In the genomic region with DNA sequence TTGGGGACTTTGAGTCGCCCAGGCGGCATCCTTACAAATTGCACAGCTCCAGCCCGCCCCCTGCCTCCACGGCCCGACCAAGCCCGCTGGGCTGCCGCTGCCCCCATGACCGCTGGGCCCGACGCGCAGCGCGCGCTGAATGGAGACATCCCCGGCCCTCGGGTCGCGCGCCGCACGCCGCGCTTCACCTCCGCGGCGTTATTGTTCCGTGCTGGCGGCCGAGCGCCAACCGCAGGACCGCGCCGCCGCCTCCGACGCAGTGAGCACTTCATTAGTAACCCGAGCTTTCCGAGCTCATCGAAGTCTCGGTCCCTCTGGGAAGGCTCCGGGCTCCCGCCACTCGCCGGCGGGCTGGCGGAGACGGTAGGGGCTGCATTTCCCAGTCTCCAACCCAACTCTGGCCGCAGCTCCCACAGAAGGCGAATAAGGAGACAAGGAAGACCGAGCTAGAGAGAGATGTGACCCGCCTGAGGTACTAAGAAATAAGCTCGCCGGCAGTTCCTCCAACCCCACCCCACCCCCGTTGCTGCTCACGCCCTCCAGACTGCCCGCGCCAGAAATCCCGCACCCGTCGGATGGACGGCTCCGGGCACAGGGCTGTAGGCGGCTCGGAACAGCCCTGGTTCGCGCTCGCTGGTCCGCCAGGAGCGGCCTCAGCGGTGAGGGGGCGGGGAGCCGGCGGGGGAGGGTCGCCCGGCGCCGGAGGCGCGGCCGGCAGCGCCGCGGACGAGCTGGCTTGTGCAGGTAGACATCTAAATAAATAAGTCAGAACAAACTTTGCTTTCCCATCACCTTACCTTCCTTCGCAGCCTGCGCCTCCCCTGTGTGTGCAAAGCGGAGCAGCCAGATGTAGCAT, we compare ENCODE assay signal across 8 cellular contexts. TPM values are rescaled to one million over a fixed set of nuclear protein-coding genes. Genes with fewer than 3 reads are reported as not detected.
DNase-seq lines count a peak whose midpoint lies in the region; ATAC-seq, FAIRE-seq and TF ChIP-seq lines count a peak whose summit lies in the region.

No MANE protein-coding gene starts in this region.

- peak overlapping the region; percentile 70 for H3K4me3 Mint-ChIP-seq in central memory CD8-positive, alpha-beta T cell

- no peak for TF ChIP-seq EP300 in A549 (IDR thresholded peaks at IDR 0.05)

- H3K27ac ChIP-seq in A549 (no peak overlapping the region), layer of hippocampus (ENCODE audit: low read depth, low read length) (peak overlapping the region; percentile 38), spleen (peak overlapping the region in 7 of 8 donors; percentile 29 to 81 (median 63))

- H3K4me1 ChIP-seq in A549, result peaks cover 3% of the 10 kb centered on the region; the same call in 1 of the 3 replicates
- peaks cover 0 to 46% (median 36%) of the 10 kb centered on the region in 6 donors for H3K4me1 ChIP-seq in spleen

- no peaks in the 10 kb centered on the region for H3K36me3 ChIP-seq in spleen

- peak; percentile 27 to 31; a peak in 5 of 6 replicates for ATAC-seq in A549
- ATAC-seq in central memory CD8-positive, alpha-beta T cell (replicated peaks; ENCODE audit: extremely low read depth, poor library complexity, severe bottlenecking), result no peak
- no peak for ATAC-seq in GM18505 (IDR thresholded peaks at IDR 0.05; ENCODE audit: unreplicated experiment)

- H3K4me3 ChIP-seq in A549 (peak overlapping the region; percentile 48), spleen (peak overlapping the region; percentile 49 to 71 (median 60))

- H3K9me3 ChIP-seq in A549, result no peaks in the 10 kb centered on the region
- no peaks in the 10 kb centered on the region for H3K9me3 ChIP-seq in spleen

- TF ChIP-seq CTCF in A549 (IDR thresholded peaks at IDR 0.05) (no peak), GM13976 (IDR thresholded peaks at IDR 0.05; ENCODE audit: borderline replicate concordance, control extremely low read depth, extremely low read depth, insufficient read depth, missing control alignments) (no peak), spleen (IDR thresholded peaks at IDR 0.05 in 8 of 11, conservative IDR thresholded peaks at IDR 0.05 in 3 of 11) (peak in 1 of 11 experiments; percentile 27)

- H3K27ac Mint-ChIP-seq in central memory CD8-positive, alpha-beta T cell (ENCODE audit: low read depth), result no peak overlapping the region

- intact Hi-C loops in spleen (cut with DNase I; ENCODE audit: low total_unique reads), result no loop called here

- H3K27me3 ChIP-seq in layer of hippocampus (ENCODE audit: control insufficient read depth, insufficient read depth, low read length) (no peaks in the 10 kb centered on the region), spleen (replicated peaks in 1 of 7) (peaks cover 0 to 89% (median 52%) of the 10 kb centered on the region in 7 donors)

- no peak for FAIRE-seq in A549 (lab: Jason Lieb, UNC)

- peaks cover 36% of the 10 kb centered on the region for H3K27me3 Mint-ChIP-seq in central memory CD8-positive, alpha-beta T cell

- CTCF ChIA-PET in A549 (lab: Yijun Ruan, JAX), result no interaction called here

- POLR2A ChIA-PET in A549 (lab: Yijun Ruan, JAX), result no interaction called here

- H3K4me1 Mint-ChIP-seq in central memory CD8-positive, alpha-beta T cell, result no peaks in the 10 kb centered on the region

- WGBS in A549 (ENCODE audit: missing lambda C conversion rate), result 12% methylated on average over 8 of the region's 88 CpGs
- 2 to 3% (median 3%) methylated on average over 32 to 88 of the region's 88 CpGs for WGBS in spleen, 5 donors

- H3K9me3 Mint-ChIP-seq in central memory CD8-positive, alpha-beta T cell, result no peaks in the 10 kb centered on the region

- H3K36me3 Mint-ChIP-seq in central memory CD8-positive, alpha-beta T cell (ENCODE audit: insufficient read depth), result no peaks in the 10 kb centered on the region

- in situ Hi-C loops in GM13976 (cut with MboI; ENCODE audit: low sequenced_read_pairs, unreplicated experiment), result no loop called here

- TF ChIP-seq POLR2A in A549 (IDR thresholded peaks at IDR 0.05; ENCODE audit: low read length) (no peak), spleen (IDR thresholded peaks at IDR 0.05) (no peak), GM18505 (IDR thresholded peaks at IDR 0.05; ENCODE audit: borderline replicate concordance, extremely low read depth, insufficient read depth, insufficient read length) (no peak)

- H3K4me2 ChIP-seq in A549, result peak overlapping the region; percentile 92

- DNase-seq in A549 (ENCODE audit: low read depth in 1 of 2, low spot score in 1 of 2) (peak; percentile 1 to 4), GM13976 (ENCODE audit: low spot score) (peak; percentile 30), NCI-H510A treated with DMSO at 0.1 percent for 48 hours (lab: John Stamatoyannopoulos, UW) (peak; percentile 58), spleen (peak; percentile 78)
- no peak for DNase-seq in central memory CD8-positive, alpha-beta T cell (ENCODE audit: low spot score in 2 of 2)
- no peak for DNase-seq in activated CD4-positive, CD25-positive, alpha-beta regulatory T cell treated with anti-CD3 and anti-CD28 coated beads, Interleukin-2, amount 50 U/mL, for 72 hours

- no peak for TF ChIP-seq RAD21 in A549 (conservative IDR thresholded peaks at IDR 0.05 in 1 of 2, IDR thresholded peaks at IDR 0.05 in 1 of 2)

TF ChIP-seq in A549, 52 proteins besides CTCF, POLR2A, EP300 and RAD21:
- TF ChIP-seq HOXA7 (CRISPR knock-in tag; IDR thresholded peaks at IDR 0.05), result no peak
- TF ChIP-seq, protein P1, sequence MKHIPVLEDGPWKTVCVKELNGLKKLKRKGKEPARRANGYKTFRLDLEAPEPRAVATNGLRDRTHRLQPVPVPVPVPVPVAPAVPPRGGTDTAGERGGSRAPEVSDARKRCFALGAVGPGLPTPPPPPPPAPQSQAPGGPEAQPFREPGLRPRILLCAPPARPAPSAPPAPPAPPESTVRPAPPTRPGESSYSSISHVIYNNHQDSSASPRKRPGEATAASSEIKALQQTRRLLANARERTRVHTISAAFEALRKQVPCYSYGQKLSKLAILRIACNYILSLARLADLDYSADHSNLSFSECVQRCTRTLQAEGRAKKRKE (CRISPR knock-in tag; IDR thresholded peaks at IDR 0.05; ENCODE audit: low read depth), result no peak
- no peak for TF ChIP-seq CBX2 (IDR thresholded peaks at IDR 0.05; ENCODE audit: borderline replicate concordance, low read depth)
- TF ChIP-seq POLR2AphosphoS2 (conservative IDR thresholded peaks at IDR 0.05; ENCODE audit: low read length), result no peak
- no peak for TF ChIP-seq HOXB13 (CRISPR knock-in tag; IDR thresholded peaks at IDR 0.05; ENCODE audit: low read depth)
- TF ChIP-seq HEYL (CRISPR knock-in tag; IDR thresholded peaks at IDR 0.05), result no peak
- no peak for TF ChIP-seq TFCP2L1 (CRISPR knock-in tag; IDR thresholded peaks at IDR 0.05)
- TF ChIP-seq KDM1A (IDR thresholded peaks at IDR 0.05; ENCODE audit: low read depth), result no peak
- TF ChIP-seq KDM5A (IDR thresholded peaks at IDR 0.05), result no peak
- no peak for TF ChIP-seq RCOR1 (IDR thresholded peaks at IDR 0.05; ENCODE audit: low read depth, low read length)
- no peak for TF ChIP-seq EHF (CRISPR knock-in tag; IDR thresholded peaks at IDR 0.05)
- TF ChIP-seq, protein P2, sequence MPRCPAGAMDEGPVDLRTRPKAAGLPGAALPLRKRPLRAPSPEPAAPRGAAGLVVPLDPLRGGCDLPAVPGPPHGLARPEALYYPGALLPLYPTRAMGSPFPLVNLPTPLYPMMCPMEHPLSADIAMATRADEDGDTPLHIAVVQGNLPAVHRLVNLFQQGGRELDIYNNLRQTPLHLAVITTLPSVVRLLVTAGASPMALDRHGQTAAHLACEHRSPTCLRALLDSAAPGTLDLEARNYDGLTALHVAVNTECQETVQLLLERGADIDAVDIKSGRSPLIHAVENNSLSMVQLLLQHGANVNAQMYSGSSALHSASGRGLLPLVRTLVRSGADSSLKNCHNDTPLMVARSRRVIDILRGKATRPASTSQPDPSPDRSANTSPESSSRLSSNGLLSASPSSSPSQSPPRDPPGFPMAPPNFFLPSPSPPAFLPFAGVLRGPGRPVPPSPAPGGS (IDR thresholded peaks at IDR 0.05), result no peak

RNA-seq across cellular contexts. Expression of a gene that starts 0.7 kb away (rescaled TPM):
- polyA plus RNA-seq in A549 (2011; rRNA removed), result 0.56 and 0.67 TPM in 2 replicates
- 0.07 and 0.09 TPM in 2 replicates for polyA plus RNA-seq in A549 (2012; cell fraction: cytosol; rRNA removed)
- 0.04 and 0.09 TPM in 2 replicates for polyA plus RNA-seq in A549 (2012; cell fraction: nucleus; rRNA removed)
- polyA plus RNA-seq in A549 (2017; fragmentation: RNase III; extraction: RNeasy Plus Mini Kit Qiagen cat#74134 plus additional on column Dnase treatment), result 0.29 to 0.45 TPM (median 0.30 TPM) in 3 replicates
- 0.44 and 0.62 TPM in 2 replicates for polyA minus RNA-seq in A549 (2011; rRNA and poly(A)+ RNA removed)
- total RNA-seq in spleen, result 10 to 100 TPM in 6 of 7 donors, 1 to 10 TPM in 1; 9.3 to 28.8 (median 17.6) TPM
- 1 to 10 TPM in 1 of 3 donors, under 1 TPM in 2; 0.78 to 1.8 (median 0.80) TPM for polyA plus RNA-seq in spleen

Comparison
In these comparisons a context has a peak if more than half of its experiments do, and no peak if none do; other contexts are left out.
1. ATAC-seq: peak in A549 (2 of 2); none in central memory CD8-positive, alpha-beta T cell (single experiment) and GM18505 (single experiment).
2. DNase-seq: peak in A549 (2 of 2), GM13976 (single experiment), NCI-H510A treated with DMSO at 0.1 percent for 48 hours (single experiment) and spleen (single experiment); none in central memory CD8-positive, alpha-beta T cell (0 of 2) and activated CD4-positive, CD25-positive, alpha-beta regulatory T cell treated with anti-CD3 and anti-CD28 coated beads, Interleukin-2, amount 50 U/mL, for 72 hours (single experiment).
3. H3K27ac ChIP-seq: peak in layer of hippocampus (single experiment) and spleen (7 of 8); none in A549 (0 of 2).